ENCODE assay signal across 22 cellular contexts in genomic region chr2:86064006-86064405, GRCh38. TPM values are rescaled to one million over a fixed set of nuclear protein-coding genes. Genes with fewer than 3 reads are reported as not detected.
DNase-seq lines count a peak whose midpoint lies in the region; ATAC-seq, FAIRE-seq and TF ChIP-seq lines count a peak whose summit lies in the region.
"Had no signal": no experiment of that assay in that cellular context is flagged by ENCODE, and none has a peak within 500 bp of the region (broad histone marks: within the 10 kb centered on the region; RNA-seq: fewer than 3 reads in every experiment).

No MANE protein-coding gene starts in this region.

- H3K4me3 Mint-ChIP-seq in WTC11 = no peak overlapping the region
- H3K4me3 Mint-ChIP-seq: activated naive CD4-positive, alpha-beta T cell treated with anti-CD3 and anti-CD28 coated beads, Interleukin-2, amount 50 U/mL, for 24 hours; mesothelial cell of epicardium; neural crest cell; stimulated activated naive CD8-positive, alpha-beta T cell treated with anti-CD3 and anti-CD28 coated beads, Interleukin-15, amount 100 ng/mL, for 72 hours had no signal

- H3K27ac Mint-ChIP-seq in WTC11 = no peak overlapping the region
- H3K27ac Mint-ChIP-seq: mesothelial cell of epicardium; stimulated activated naive CD8-positive, alpha-beta T cell treated with anti-CD3 and anti-CD28 coated beads, Interleukin-15, amount 100 ng/mL, for 72 hours had no signal

- peaks cover 12% of the 10 kb centered on the region for H3K9me3 ChIP-seq in A549
- H3K9me3 ChIP-seq in suprapubic skin = no peaks in the 10 kb centered on the region

- H3K27me3 Mint-ChIP-seq in WTC11 (ENCODE audit: low read depth) = no peaks in the 10 kb centered on the region
- H3K27me3 Mint-ChIP-seq: activated naive CD4-positive, alpha-beta T cell treated with anti-CD3 and anti-CD28 coated beads, Interleukin-2, amount 50 U/mL, for 24 hours; stimulated activated naive CD8-positive, alpha-beta T cell treated with anti-CD3 and anti-CD28 coated beads, Interleukin-15, amount 100 ng/mL, for 72 hours had no signal

- H3K36me3 ChIP-seq in kidney epithelial cell (ENCODE audit: control insufficient read depth, insufficient read depth, low read length) (peaks cover 3% of the 10 kb centered on the region), suprapubic skin (peaks cover 71% of the 10 kb centered on the region)

- WGBS in A549 (ENCODE audit: missing lambda C conversion rate) = 78% methylated on average over 2 of the region's 2 CpGs
- 68% methylated on average over 2 of the region's 2 CpGs for WGBS in suprapubic skin

- H3K27me3 ChIP-seq in kidney epithelial cell (ENCODE audit: control insufficient read depth, insufficient read depth, low read length) (no peaks in the 10 kb centered on the region), suprapubic skin (no peaks in the 10 kb centered on the region)
- H3K27me3 ChIP-seq: hepatocyte had no signal

- POLR2A ChIA-PET in A549 (lab: Yijun Ruan, JAX) = no interaction called here
- POLR2A ChIA-PET in WTC11 (lab: Charles Lee) = no interaction called here

- no peak for TF ChIP-seq EP300 in A549 (IDR thresholded peaks at IDR 0.05)
- TF ChIP-seq EP300 in suprapubic skin (IDR thresholded peaks at IDR 0.05) = no peak

- ATAC-seq in A549 = no peak
- no peak for ATAC-seq in WTC11
- ATAC-seq: stimulated activated naive CD8-positive, alpha-beta T cell treated with anti-CD3 and anti-CD28 coated beads, Interleukin-15, amount 100 ng/mL, for 72 hours had no signal

- FAIRE-seq in A549 (lab: Jason Lieb, UNC) = peak; percentile 61

- peaks cover 71% of the 10 kb centered on the region for H3K36me3 Mint-ChIP-seq in WTC11

- TF ChIP-seq CTCF in A549 (IDR thresholded peaks at IDR 0.05) (no peak), kidney epithelial cell (IDR thresholded peaks at IDR 0.05; ENCODE audit: insufficient read depth, low read length, poor library complexity, severe bottlenecking) (no peak), WTC11 (IDR thresholded peaks at IDR 0.05) (no peak), suprapubic skin (IDR thresholded peaks at IDR 0.05) (no peak)

- no peaks in the 10 kb centered on the region for H3K9me3 Mint-ChIP-seq in WTC11
- H3K9me3 Mint-ChIP-seq: stimulated activated naive CD8-positive, alpha-beta T cell treated with anti-CD3 and anti-CD28 coated beads, Interleukin-15, amount 100 ng/mL, for 72 hours had no signal

- no peak for TF ChIP-seq RAD21 in A549 (conservative IDR thresholded peaks at IDR 0.05 in 1 of 2, IDR thresholded peaks at IDR 0.05 in 1 of 2)

- H3K27ac ChIP-seq in A549 (peak overlapping the region in 1 of 2 experiments; percentile 8; a peak in 1 of 6 replicates), suprapubic skin (no peak overlapping the region)
- H3K27ac ChIP-seq: hepatocyte had no signal

- no peak for TF ChIP-seq POLR2A in A549 (IDR thresholded peaks at IDR 0.05; ENCODE audit: low read length)
- TF ChIP-seq POLR2A in suprapubic skin (IDR thresholded peaks at IDR 0.05) = no peak

- H3K4me2 ChIP-seq in A549 = no peak overlapping the region
- H3K4me2 ChIP-seq: hepatocyte had no signal

- no peaks in the 10 kb centered on the region for H3K4me1 Mint-ChIP-seq in WTC11
- H3K4me1 Mint-ChIP-seq: neural crest cell had no signal

- DNase-seq in A549 (ENCODE audit: low read depth in 1 of 2, low spot score in 1 of 2) (no peak), HCEC 1CT (peak; percentile 53), amniotic epithelial cell (ENCODE audit: low read depth) (peak; percentile 82), kidney epithelial cell (ENCODE audit: low read depth) (peak; percentile 41), WTC11 (ENCODE audit: low spot score) (no peak), cerebellar nuclear complex (lab: John Stamatoyannopoulos, UW) (no peak), NCI-H1092 treated with DMSO at 0.1 percent for 48 hours (lab: John Stamatoyannopoulos, UW) (no peak), suprapubic skin (ENCODE audit: low spot score in 2 of 2) (no peak)
- DNase-seq: ACHN; activated CD4-positive, alpha-beta T cell treated with anti-CD3 and anti-CD28 coated beads, Interleukin-2, amount 50 U/mL, for 4 hours; activated T-cell treated with anti-CD3 and anti-CD28 coated beads, Interleukin-2, amount 50 U/mL, for 1 hour; caudate nucleus; DND-41; effector CD8-positive, alpha-beta T cell; NCI-H1105 treated with DMSO at 0.1 percent for 48 hours; NCI-H2171 treated with DMSO at 0.1 percent for 48 hours; stimulated activated CD4-positive, alpha-beta T cell treated with anti-CD3 and anti-CD28 coated beads, Interleukin-15, amount 100 ng/mL, for 24 hours; stimulated activated naive CD8-positive, alpha-beta T cell treated with anti-CD3 and anti-CD28 coated beads, Interleukin-15, amount 100 ng/mL, for 72 hours had no signal

- H3K4me1 ChIP-seq in A549 = peaks cover 43% of the 10 kb centered on the region
- peaks cover 12% of the 10 kb centered on the region for H3K4me1 ChIP-seq in suprapubic skin

- CTCF ChIA-PET in A549 (lab: Yijun Ruan, JAX) = interaction anchor here (1.2 to 9.9 kb wide), 5 partner anchors 11 to 237 kb away, joined by 3 to 69 read pairs (median 5); partner anchors contain the start of gene ST3GAL5
- CTCF ChIA-PET in WTC11 (lab: Charles Lee) = interaction anchor here (0.6 to 1.3 kb wide), 2 partner anchors 207 to 236 kb away, joined by 3 read pairs; no protein-coding TSS in a partner anchor

- H3K4me3 ChIP-seq in A549 (no peak overlapping the region), kidney epithelial cell (ENCODE audit: low read depth, low read length) (no peak overlapping the region), suprapubic skin (no peak overlapping the region)
- H3K4me3 ChIP-seq: hepatocyte had no signal

TF ChIP-seq in A549, 52 proteins besides CTCF, POLR2A, EP300 and RAD21:
- TF ChIP-seq FOXS1 (CRISPR knock-in tag; IDR thresholded peaks at IDR 0.05) (no peak), CHD2 (IDR thresholded peaks at IDR 0.05; ENCODE audit: low read length, partially characterized antibody) (no peak), MAFK (IDR thresholded peaks at IDR 0.05; ENCODE audit: partially characterized antibody) (no peak), HOXA7 (CRISPR knock-in tag; IDR thresholded peaks at IDR 0.05) (no peak), TFCP2L1 (CRISPR knock-in tag; IDR thresholded peaks at IDR 0.05) (no peak), JUN (IDR thresholded peaks at IDR 0.05) (no peak), ZSCAN20 (CRISPR knock-in tag; IDR thresholded peaks at IDR 0.05) (no peak), CHD4 (IDR thresholded peaks at IDR 0.05; ENCODE audit: borderline replicate concordance) (no peak), SMC3 (IDR thresholded peaks at IDR 0.05) (no peak), MYC (IDR thresholded peaks at IDR 0.05; ENCODE audit: borderline replicate concordance, low read length) (no peak), GATA3 (IDR thresholded peaks at IDR 0.05; ENCODE audit: borderline replicate concordance) (no peak), ESRRA (IDR thresholded peaks at IDR 0.05; ENCODE audit: borderline replicate concordance, low read length) (no peak), FOSB (CRISPR knock-in tag; IDR thresholded peaks at IDR 0.05) (no peak), NR3C1 (IDR thresholded peaks at IDR 0.05) (no peak)

TF ChIP-seq in WTC11, 78 proteins besides CTCF, POLR2A, EP300 and RAD21 (continues in another document):
- no peak for TF ChIP-seq NR1H2 (CRISPR knock-in tag; IDR thresholded peaks at IDR 0.05)
- TF ChIP-seq USF2 (CRISPR knock-in tag; IDR thresholded peaks at IDR 0.05) = no peak
- TF ChIP-seq ZNF425 (CRISPR knock-in tag; conservative IDR thresholded peaks at IDR 0.05) = no peak
- no peak for TF ChIP-seq ZNF121 (CRISPR knock-in tag; IDR thresholded peaks at IDR 0.05)

RNA-seq across cellular contexts. Expression of gene POLR1A, which starts 41.7 kb away (rescaled TPM):
- polyA plus RNA-seq in A549 (2011; rRNA removed) (22.8 and 29.4 TPM in 2 replicates), A549 (2017; fragmentation: RNase III; extraction: RNeasy Plus Mini Kit Qiagen cat#74134 plus additional on column Dnase treatment) (51.1 to 55.7 TPM (median 52.6 TPM) in 3 replicates)
- 10.2 and 12.6 TPM in 2 replicates for polyA plus RNA-seq in A549 (2012; cell fraction: cytosol; rRNA removed)
- 32.7 and 33.8 TPM in 2 replicates for polyA plus RNA-seq in A549 (2012; cell fraction: nucleus; rRNA removed)
- polyA minus RNA-seq in A549 (2011; rRNA and poly(A)+ RNA removed) = 43.3 and 52.7 TPM in 2 replicates
- total RNA-seq in kidney epithelial cell (33.7 and 36.8 TPM in 2 replicates), WTC11 (2021) (39.4 to 47.5 TPM (median 40.1 TPM) in 3 replicates), suprapubic skin (10 to 100 TPM; 20.2 to 24.3 (median 21.2) TPM)

RNA-seq across cellular contexts. Expression of gene PTCD3, which starts 42.0 kb away (rescaled TPM):
- 175 and 260 TPM in 2 replicates for polyA plus RNA-seq in A549 (2011; rRNA removed)
- 32.2 and 33.2 TPM in 2 replicates for polyA plus RNA-seq in A549 (2012; cell fraction: cytosol; rRNA removed)
- 69.0 and 96.0 TPM in 2 replicates for polyA plus RNA-seq in A549 (2012; cell fraction: nucleus; rRNA removed)
- polyA plus RNA-seq in A549 (2017; fragmentation: RNase III; extraction: RNeasy Plus Mini Kit Qiagen cat#74134 plus additional on column Dnase treatment) = 181 to 226 TPM (median 200 TPM) in 3 replicates
- 114 and 141 TPM in 2 replicates for polyA minus RNA-seq in A549 (2011; rRNA and poly(A)+ RNA removed)
- 48.9 and 66.1 TPM in 2 replicates for total RNA-seq in kidney epithelial cell
- 161 to 192 TPM (median 163 TPM) in 3 replicates for total RNA-seq in WTC11 (2021)
- total RNA-seq in suprapubic skin = 100 to 1,000 TPM in 2 of 4 donors, 10 to 100 TPM in 2; 42.9 to 240 (median 108) TPM

Comparison
In these comparisons a context has a peak if more than half of its experiments do, and no peak if none do; other contexts are left out.
1. DNase-seq: peak in HCEC 1CT (single experiment), amniotic epithelial cell (single experiment) and kidney epithelial cell (single experiment); none in A549 (0 of 2), WTC11 (single experiment), cerebellar nuclear complex (0 of 2), NCI-H1092 treated with DMSO at 0.1 percent for 48 hours (single experiment) and suprapubic skin (0 of 2).